ENCODE assay signal across 8 cellular contexts in the genomic region with DNA sequence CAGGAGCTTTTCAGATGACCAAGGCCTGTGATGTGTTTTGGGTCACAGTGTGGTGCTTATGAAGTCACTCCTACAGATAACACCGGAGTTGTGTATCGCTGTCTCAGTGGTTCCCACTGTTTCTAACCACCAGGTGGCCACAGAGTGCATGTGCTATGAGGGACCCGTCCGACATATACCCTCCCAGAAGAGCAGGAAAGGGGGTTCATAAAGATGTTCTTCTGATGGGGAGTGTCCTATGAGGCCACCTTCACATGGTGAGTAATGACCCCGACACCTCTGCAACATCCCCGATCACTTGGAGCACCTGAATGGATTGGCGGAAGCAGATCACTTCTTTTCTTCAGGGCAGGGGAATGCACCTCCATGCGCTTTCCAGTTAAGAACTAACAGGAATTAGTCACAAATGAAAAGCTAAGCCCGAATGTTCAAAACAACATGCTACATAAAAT.
DNase-seq lines count a peak whose midpoint lies in the region; ATAC-seq, FAIRE-seq and TF ChIP-seq lines count a peak whose summit lies in the region.
"Not testable (repeated sequence)": the region's sequence is repeated elsewhere in the genome, so short reads cannot be mapped to it uniquely, and the experiment has no call there.

No MANE protein-coding gene starts in this region.

- H3K79me1 ChIP-seq in IMR-90 (ENCODE audit: low read depth in 1 of 2, low read length in 2 of 2) = not testable (repeated sequence)

- not testable (repeated sequence) for H3K36me3 ChIP-seq in IMR-90 (ENCODE audit: control insufficient read depth, insufficient read depth, low read length); hepatocyte (replicated peaks; ENCODE audit: insufficient read depth, low read depth); transverse colon

- not testable (repeated sequence) for H3K4me1 Mint-ChIP-seq in osteocyte (ENCODE audit: unreplicated experiment)

- not testable (repeated sequence) for H4K8ac ChIP-seq in IMR-90 (ENCODE audit: low read depth in 2 of 2, low read length in 2 of 2)

- H3K9me3 ChIP-seq in IMR-90 (ENCODE audit: control insufficient read depth, insufficient read depth, low read length); hepatocyte (ENCODE audit: low read depth); transverse colon: not testable (repeated sequence)

- not testable (repeated sequence) for H4K20me1 ChIP-seq in IMR-90 (ENCODE audit: insufficient read depth, low read length); hepatocyte (ENCODE audit: insufficient read depth, poor library complexity, severe bottlenecking)

- H3K23ac ChIP-seq in IMR-90 (ENCODE audit: low read depth, low read length) = not testable (repeated sequence)

- not testable (repeated sequence) for H3K4me2 ChIP-seq in IMR-90 (ENCODE audit: low read depth, low read length); hepatocyte

- not testable (repeated sequence) for H3K36me3 Mint-ChIP-seq in activated naive CD4-positive, alpha-beta T cell treated with anti-CD3 and anti-CD28 coated beads, Interleukin-2, amount 50 U/mL, for 72 hours; osteocyte (ENCODE audit: unreplicated experiment)

- H2AK5ac ChIP-seq in IMR-90 (ENCODE audit: low read depth, low read length) = not testable (repeated sequence)

- H3K9me2 ChIP-seq in hepatocyte (replicated peaks; ENCODE audit: insufficient read depth) = not testable (repeated sequence)

- peak overlapping the region in 1 of 2 donors; percentile 77 for H3K27ac Mint-ChIP-seq in activated naive CD4-positive, alpha-beta T cell treated with anti-CD3 and anti-CD28 coated beads, Interleukin-2, amount 50 U/mL, for 72 hours
- not testable (repeated sequence) for H3K27ac Mint-ChIP-seq in osteocyte (ENCODE audit: unreplicated experiment)

- H2AK9ac ChIP-seq in IMR-90 (replicated peaks; ENCODE audit: low read depth, low read length, poor library complexity) = not testable (repeated sequence)

- intact Hi-C loops in IMR-90 (cut with micrococcal nuclease); dorsolateral prefrontal cortex (cut with DNase I); transverse colon (cut with DNase I; ENCODE audit: low total_unique reads): not testable (repeated sequence)

- H4K91ac ChIP-seq in IMR-90 (ENCODE audit: insufficient read depth, low read depth, low read length) = not testable (repeated sequence)

- not testable (repeated sequence) for H3K79me2 ChIP-seq in hepatocyte

- H2BK15ac ChIP-seq in IMR-90 (ENCODE audit: low read depth, low read length) = not testable (repeated sequence)

- TF ChIP-seq POLR2A in IMR-90 (IDR thresholded peaks at IDR 0.05; ENCODE audit: low read depth, low read length); transverse colon (IDR thresholded peaks at IDR 0.05): not testable (repeated sequence)

- H3K27ac ChIP-seq in IMR-90 (ENCODE audit: insufficient read depth, low read length); VCaP; dorsolateral prefrontal cortex; hepatocyte; transverse colon: not testable (repeated sequence)

- not testable (repeated sequence) for H3K4me3 Mint-ChIP-seq in osteocyte (ENCODE audit: unreplicated experiment)

- POLR2A ChIA-PET in IMR-90 (lab: Charles Lee; ENCODE audit: unreplicated experiment) = not testable (repeated sequence)

- not testable (repeated sequence) for H2AFZ ChIP-seq in IMR-90 (replicated peaks; ENCODE audit: low read length, poor library complexity); hepatocyte

- not testable (repeated sequence) for H3K56ac ChIP-seq in IMR-90 (ENCODE audit: extremely low read depth, insufficient read depth, low read length)

- TF ChIP-seq CTCF in D721Med (IDR thresholded peaks at IDR 0.05; ENCODE audit: insufficient read depth, missing control alignments) = peak; percentile 22
- peak; percentile 18; the same call in 1 of the 2 replicates for TF ChIP-seq CTCF in IMR-90 (conservative IDR thresholded peaks at IDR 0.05; ENCODE audit: low read depth, low read length)
- peak; percentile 66 for TF ChIP-seq CTCF in VCaP (conservative IDR thresholded peaks at IDR 0.05)
- TF ChIP-seq CTCF in dorsolateral prefrontal cortex (IDR thresholded peaks at IDR 0.05 in 54 of 56, conservative IDR thresholded peaks at IDR 0.05 in 2 of 56; ENCODE audit: low read depth in 1 of 56, partially characterized antibody in 56 of 56) = peak in 50 of 56 donors; percentile 24 to 64 (median 48)
- peak; percentile 54 for TF ChIP-seq CTCF in hepatocyte (IDR thresholded peaks at IDR 0.05; ENCODE audit: poor library complexity)
- peak; percentile 58 for TF ChIP-seq CTCF in osteocyte (IDR thresholded peaks at IDR 0.05)
- peak in 4 of 5 experiments; percentile 34 to 48 (median 41) for TF ChIP-seq CTCF in transverse colon (IDR thresholded peaks at IDR 0.05)

- H2BK20ac ChIP-seq in IMR-90 (ENCODE audit: low read depth, low read length) = not testable (repeated sequence)

- not testable (repeated sequence) for H3K18ac ChIP-seq in IMR-90 (ENCODE audit: low read depth, low read length)

- H4K5ac ChIP-seq in IMR-90 (ENCODE audit: low read depth, low read length) = not testable (repeated sequence)

- FAIRE-seq in D721Med (lab: Jason Lieb, UNC) = not testable (repeated sequence)

- H3K27me3 ChIP-seq in IMR-90 (ENCODE audit: control insufficient read depth, insufficient read depth, low read length); dorsolateral prefrontal cortex; hepatocyte; transverse colon: not testable (repeated sequence)

- dilution Hi-C loops in IMR-90 (cut with HindIII; ENCODE audit: low sequenced_read_pairs, unreplicated experiment) = not testable (repeated sequence)

- H3K4me3 ChIP-seq in IMR-90 (ENCODE audit: insufficient read depth, low read depth, low read length); dorsolateral prefrontal cortex; hepatocyte; transverse colon: not testable (repeated sequence)

- H3K4me1 ChIP-seq in IMR-90 (ENCODE audit: control insufficient read depth, insufficient read depth, low read length); hepatocyte (ENCODE audit: insufficient read depth); transverse colon: not testable (repeated sequence)

- not testable (repeated sequence) for H2BK5ac ChIP-seq in IMR-90 (ENCODE audit: low read depth, low read length, poor library complexity, severe bottlenecking)

- H3K4ac ChIP-seq in IMR-90 (ENCODE audit: low read depth, low read length) = not testable (repeated sequence)

- not testable (repeated sequence) for H3K9ac ChIP-seq in IMR-90 (ENCODE audit: low read depth, low read length)

- not testable (repeated sequence) for H3K14ac ChIP-seq in IMR-90 (replicated peaks; ENCODE audit: low read depth, low read length)

- not testable (repeated sequence) for H2BK120ac ChIP-seq in IMR-90 (ENCODE audit: low read depth, low read length)

- H3K9me3 Mint-ChIP-seq in activated naive CD4-positive, alpha-beta T cell treated with anti-CD3 and anti-CD28 coated beads, Interleukin-2, amount 50 U/mL, for 72 hours; osteocyte (ENCODE audit: unreplicated experiment): not testable (repeated sequence)

- not testable (repeated sequence) for H3K9me1 ChIP-seq in IMR-90 (ENCODE audit: insufficient read depth, low read length)

- in situ Hi-C loops in IMR-90 (cut with MboI; ENCODE audit: low sequenced_read_pairs); transverse colon (cut with MboI; ENCODE audit: low pct_ligation_motif_present in 1 of 4, low pct_unique_long_range_greater_than_20kb in 1 of 4, low sequenced_read_pairs in 3 of 4): not testable (repeated sequence)

- WGBS in IMR-90 (ENCODE audit: extremely low coverage in 2 of 2, insufficient read length in 1 of 2), 2 experiments = 75% methylated on average over 2 of the region's 9 CpGs; no CpG with 5 or more reads in 1 of the 2 experiments
- 36% methylated on average over 9 of the region's 9 CpGs for WGBS in hepatocyte (ENCODE audit: low lambda C conversion rate, missing lambda C conversion rate)
- WGBS in transverse colon (ENCODE audit: low coverage in 1 of 2), 2 donors = 37% methylated on average over 8 of the region's 9 CpGs; no CpG with 5 or more reads in 1 of the 2 donors

- DNase-seq in D721Med (ENCODE audit: insufficient read length, low spot score); IMR-90; activated naive CD4-positive, alpha-beta T cell treated with anti-CD3 and anti-CD28 coated beads, Interleukin-2, amount 50 U/mL, for 72 hours (ENCODE audit: low spot score in 2 of 2); dorsolateral prefrontal cortex; hepatocyte (ENCODE audit: low spot score); osteocyte (ENCODE audit: extremely low spot score, unreplicated experiment); transverse colon: not testable (repeated sequence)

- H3K27me3 Mint-ChIP-seq in osteocyte (ENCODE audit: unreplicated experiment) = peaks cover 15% of the 10 kb centered on the region

- not testable (repeated sequence) for TF ChIP-seq RAD21 in IMR-90 (IDR thresholded peaks at IDR 0.05; ENCODE audit: low read length)

- not testable (repeated sequence) for BruUV-seq in IMR-90 (replicated peaks; lab: Mats Ljungman, UMichigan)

- ATAC-seq in IMR-90 (ENCODE audit: low read depth) = peak; percentile 89
- ATAC-seq in activated naive CD4-positive, alpha-beta T cell treated with anti-CD3 and anti-CD28 coated beads, Interleukin-2, amount 50 U/mL, for 72 hours = peak; percentile 81 to 84

- CTCF ChIA-PET in IMR-90 (lab: Yijun Ruan, JAX) = not testable (repeated sequence)

- TF ChIP-seq EP300 in transverse colon (IDR thresholded peaks at IDR 0.05; ENCODE audit: low read depth) = not testable (repeated sequence)
